Comparison of ENCODE assay signal across 24 cellular contexts in genomic region chr18:32815881-32816280, GRCh38. TPM values are rescaled to one million over a fixed set of nuclear protein-coding genes. Genes with fewer than 3 reads are reported as not detected.
"Had no signal": no experiment of that assay in that cellular context is flagged by ENCODE, and none has a peak within 500 bp of the region (broad histone marks: within the 10 kb centered on the region; RNA-seq: fewer than 3 reads in every experiment).

No MANE protein-coding gene starts in this region.

- ATAC-seq: activated CD8-positive, alpha-beta T cell treated with anti-CD3 and anti-CD28 coated beads, Interleukin-2, amount 10 ng/mL, durations not matched to agents 7 days and 5 days; K562 had no signal

- H3K27ac ChIP-seq: adrenal gland, PC-9 had no signal

- H3K36me3 Mint-ChIP-seq: activated naive CD8-positive, alpha-beta T cell treated with anti-CD3 and anti-CD28 coated beads, Interleukin-2, amount 10 ng/mL, durations not matched to agents 7 days and 5 days had no signal

- H3K4me1 ChIP-seq: adrenal gland had no signal

- H3K4me2 ChIP-seq: PC-9 had no signal

- H3K36me3 ChIP-seq: adrenal gland had no signal

- H3K4me1 Mint-ChIP-seq: activated naive CD8-positive, alpha-beta T cell treated with anti-CD3 and anti-CD28 coated beads, Interleukin-2, amount 10 ng/mL, durations not matched to agents 7 days and 5 days had no signal

- H3K27ac Mint-ChIP-seq: activated CD8-positive, alpha-beta T cell treated with anti-CD3 and anti-CD28 coated beads, Interleukin-2, amount 10 ng/mL, durations not matched to agents 7 days and 5 days; activated naive CD8-positive, alpha-beta T cell treated with anti-CD3 and anti-CD28 coated beads, Interleukin-2, amount 10 ng/mL, durations not matched to agents 7 days and 5 days had no signal

- H3K9me3 ChIP-seq: adrenal gland had no signal

- H3K27me3 Mint-ChIP-seq: activated naive CD8-positive, alpha-beta T cell treated with anti-CD3 and anti-CD28 coated beads, Interleukin-2, amount 10 ng/mL, durations not matched to agents 7 days and 5 days had no signal

- H3K4me3 Mint-ChIP-seq: activated CD8-positive, alpha-beta T cell treated with anti-CD3 and anti-CD28 coated beads, Interleukin-2, amount 10 ng/mL, durations not matched to agents 7 days and 5 days; activated naive CD8-positive, alpha-beta T cell treated with anti-CD3 and anti-CD28 coated beads, Interleukin-2, amount 10 ng/mL, durations not matched to agents 7 days and 5 days had no signal

- H3K4me3 ChIP-seq: adrenal gland, K562, PC-9 had no signal

- H2AFZ ChIP-seq: PC-9 had no signal

- DNase-seq: activated CD4-positive, alpha-beta T cell treated with anti-CD3 and anti-CD28 coated beads for 48 hours; activated CD4-positive, alpha-beta T cell treated with anti-CD3 and anti-CD28 coated beads, Interleukin-2, amount 50 U/mL, for 4 hours; activated CD4-positive, CD25-positive, alpha-beta regulatory T cell treated with anti-CD3 and anti-CD28 coated beads, Interleukin-2, amount 50 U/mL, for 72 hours; activated CD8-positive, alpha-beta memory T cell treated with anti-CD3 and anti-CD28 coated beads, Interleukin-2, amount 50 U/mL, for 48 hours; activated CD8-positive, alpha-beta T cell treated with anti-CD3 and anti-CD28 coated beads, Interleukin-2, amount 10 ng/mL, durations not matched to agents 7 days and 5 days; activated naive CD4-positive, alpha-beta T cell treated with anti-CD3 and anti-CD28 coated beads, Interleukin-2, amount 50 U/mL, for 16 hours; activated naive CD8-positive, alpha-beta T cell treated with anti-CD3 and anti-CD28 coated beads, Interleukin-2, amount 10 ng/mL, durations not matched to agents 7 days and 5 days; activated T-cell treated with anti-CD3 and anti-CD28 coated beads, Interleukin-2, amount 50 U/mL, for 1 hour; adrenal gland; anterior cingulate cortex; cerebellar nuclear complex; Kasumi-1; NCI-H1092; NCI-H1417; NCI-H1930; NCI-H2171 treated with DMSO at 0.1 percent for 48 hours; NCI-H226; NCI-H526 treated with DMSO at 0.1 percent for 48 hours; NCI-H82; PC-9; SHP77 treated with DMSO at 0.1 percent for 48 hours; T-helper 1 cell had no signal

- H3K27me3 ChIP-seq: adrenal gland had no signal

RNA-seq across cellular contexts. Expression of gene KLHL14, which starts 43.1 kb away (rescaled TPM):
- total RNA-seq: activated CD8-positive, alpha-beta T cell treated with anti-CD3 and anti-CD28 coated beads, Interleukin-2, amount 10 ng/mL, durations not matched to agents 7 days and 5 days; activated naive CD8-positive, alpha-beta T cell treated with anti-CD3 and anti-CD28 coated beads, Interleukin-2, amount 10 ng/mL, durations not matched to agents 7 days and 5 days; K562; PC-9; T-helper 2 cell treated with Interferon-gamma antibody and Interleukin-4, amounts not matched to agents 100 ng/mL and 5 ng/mL, for 36 hours had no signal
- polyA plus RNA-seq: K562 had no signal
